Comparison of ENCODE assay signal across 28 cellular contexts in the genomic region with DNA sequence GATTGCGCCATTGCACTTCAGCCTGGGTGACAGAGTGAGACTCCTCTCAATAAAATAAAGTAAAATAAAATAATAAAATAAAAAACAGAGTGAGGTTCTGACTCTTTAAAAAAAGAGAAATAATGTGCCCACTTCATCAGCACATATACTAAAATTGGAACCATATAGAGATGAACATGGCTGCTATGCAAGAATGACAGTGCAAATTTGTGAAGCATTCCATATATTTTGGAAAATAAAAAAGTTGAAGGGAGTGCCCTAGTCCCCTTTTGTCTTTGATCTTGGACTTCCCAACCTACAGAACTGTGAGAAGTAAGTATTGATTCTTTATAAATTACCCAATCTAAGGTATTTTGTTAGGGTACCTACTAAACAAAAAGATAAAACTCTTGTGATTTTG.
"Had no signal": no experiment of that assay in that cellular context is flagged by ENCODE, and none has a peak within 500 bp of the region (broad histone marks: within the 10 kb centered on the region; RNA-seq: fewer than 3 reads in every experiment).

No MANE protein-coding gene starts in this region.

- H3K4me2 ChIP-seq: hepatocyte had no signal

- H3K27ac ChIP-seq: breast epithelium, colonic mucosa, esophagus muscularis mucosa, hepatocyte, right lobe of liver, skin epidermis, thoracic aorta, upper lobe of left lung, WERI-Rb-1 had no signal

- H3K4me1 ChIP-seq: breast epithelium, colonic mucosa, esophagus muscularis mucosa, right lobe of liver, upper lobe of left lung had no signal

- ATAC-seq: activated CD8-positive, alpha-beta memory T cell treated with anti-CD3 and anti-CD28 coated beads, Interleukin-2, amount 10 ng/mL, durations not matched to agents 7 days and 5 days; activated CD8-positive, alpha-beta T cell treated with anti-CD3 and anti-CD28 coated beads for 36 hours; effector memory CD8-positive, alpha-beta T cell; left ventricle myocardium superior; right lobe of liver had no signal

- DNase-seq: activated CD4-positive, alpha-beta T cell treated with anti-CD3 and anti-CD28 coated beads, Interleukin-2, amount 10 ng/mL, durations not matched to agents 7 days and 5 days; activated CD4-positive, CD25-positive, alpha-beta regulatory T cell treated with anti-CD3 and anti-CD28 coated beads, Interleukin-2, amount 50 U/mL, for 72 hours; activated CD8-positive, alpha-beta memory T cell treated with anti-CD3 and anti-CD28 coated beads, Interleukin-2, amount 10 ng/mL, durations not matched to agents 7 days and 5 days; activated CD8-positive, alpha-beta T cell treated with anti-CD3 and anti-CD28 coated beads for 36 hours; activated gamma-delta T cell treated with Interleukin-2 at 50 U/mL for 16 hours; activated T-cell treated with anti-CD3 and anti-CD28 coated beads, Interleukin-2, amount 50 U/mL, for 1 hour; anterior cingulate cortex; colonic mucosa; dorsolateral prefrontal cortex; effector memory CD8-positive, alpha-beta T cell; glutamatergic neuron; left ventricle myocardium superior; mammary epithelial cell; posterior cingulate gyrus; right lobe of liver; stimulated activated CD4-positive, alpha-beta T cell treated with anti-CD3 and anti-CD28 coated beads, Interleukin-2, amount 100 ng/mL, for 24 hours; stimulated activated naive CD4-positive, alpha-beta T cell; T-helper 1 cell; upper lobe of left lung; WERI-Rb-1 had no signal

- H3K4me3 ChIP-seq: breast epithelium, colonic mucosa, dorsolateral prefrontal cortex, esophagus muscularis mucosa, hepatocyte, right lobe of liver, skin epidermis, thoracic aorta, upper lobe of left lung had no signal

- FAIRE-seq: endothelial cell of umbilical vein, frontal cortex, TTC549 had no signal

- H3K9me3 ChIP-seq: breast epithelium, colonic mucosa, esophagus muscularis mucosa, right lobe of liver, thoracic aorta, upper lobe of left lung had no signal

- H3K27me3 ChIP-seq: breast epithelium, colonic mucosa, dorsolateral prefrontal cortex, esophagus muscularis mucosa, hepatocyte, right lobe of liver, upper lobe of left lung had no signal

- H2AFZ ChIP-seq: hepatocyte had no signal

- H3K36me3 ChIP-seq: breast epithelium, colonic mucosa, esophagus muscularis mucosa, right lobe of liver, thoracic aorta, upper lobe of left lung, WERI-Rb-1 had no signal
